9 cellular contexts compared by ENCODE assay signal in genomic region chr13:77507931-77508776, GRCh38.
A peak's percentile ranks its signal among the peaks of the same experiment; 100 is the strongest.
DNase-seq lines count a peak whose midpoint lies in the region; ATAC-seq and TF ChIP-seq lines count a peak whose summit lies in the region.
"Had no signal": no experiment of that assay in that cellular context is flagged by ENCODE, and none has a peak within 500 bp of the region (broad histone marks: within the 10 kb centered on the region; RNA-seq: fewer than 3 reads in every experiment).

No MANE protein-coding gene starts in this region.

- DNase-seq in NCI-H2029 (lab: John Stamatoyannopoulos, UW) (peak; percentile 33), choroid plexus epithelial cell (ENCODE audit: low read depth) (peak; percentile 89), skeletal muscle cell (ENCODE audit: low read depth) (peak; percentile 78), cerebellar cortex (ENCODE audit: low spot score) (no peak), DMS114 treated with DMSO at 0.1 percent for 48 hours (lab: John Stamatoyannopoulos, UW; ENCODE audit: unreplicated experiment) (no peak)
- DNase-seq: NCI-H510A had no signal

- ATAC-seq in GM21423 (IDR thresholded peaks at IDR 0.05; ENCODE audit: unreplicated experiment) (peak; percentile 55), HG03025 (IDR thresholded peaks at IDR 0.05; ENCODE audit: low FRiP score, unreplicated experiment) (no peak)

- no peak overlapping the region for H3K4me3 ChIP-seq in choroid plexus epithelial cell (ENCODE audit: low read depth, low read length)
- no peak overlapping the region for H3K4me3 ChIP-seq in skeletal muscle cell (ENCODE audit: low read depth, low read length)
- H3K4me3 ChIP-seq: neural progenitor cell had no signal

- TF ChIP-seq CTCF in choroid plexus epithelial cell (conservative IDR thresholded peaks at IDR 0.05; ENCODE audit: low read depth, low read length), result no peak

Comparison
In these comparisons a context has a peak if more than half of its experiments do, and no peak if none do; other contexts are left out.
1. DNase-seq: peak in NCI-H2029 (single experiment), choroid plexus epithelial cell (single experiment) and skeletal muscle cell (single experiment); none in cerebellar cortex (single experiment) and DMS114 treated with DMSO at 0.1 percent for 48 hours (single experiment).